8 cellular contexts compared by ENCODE assay signal in genomic region chr21:15729346-15729673, GRCh38. TPM values are rescaled to one million over a fixed set of nuclear protein-coding genes. Genes with fewer than 3 reads are reported as not detected.
DNase-seq lines count a peak whose midpoint lies in the region; ATAC-seq and TF ChIP-seq lines count a peak whose summit lies in the region.

No MANE protein-coding gene starts in this region.

- peaks cover 19 to 38% (median 33%) of the 10 kb centered on the region in 3 donors for H3K4me1 Mint-ChIP-seq in CD8-positive, alpha-beta memory T cell

- DNase-seq in CD8-positive, alpha-beta memory T cell, result no peak
- no peak for DNase-seq in Peyer's patch
- no peak for DNase-seq in epithelial cell of prostate (ENCODE audit: low read depth, low spot score)
- no peak for DNase-seq in ovary
- DNase-seq in inferior parietal cortex (ENCODE audit: extremely low spot score), result no peak
- no peak for DNase-seq in cortex of kidney (lab: John Stamatoyannopoulos, UW)
- no peak for DNase-seq in OCI-M1 (lab: John Stamatoyannopoulos, UW)

- H3K9me3 ChIP-seq in CD8-positive, alpha-beta memory T cell (ENCODE audit: low read length), result no peaks in the 10 kb centered on the region
- H3K9me3 ChIP-seq in Peyer's patch, result no peaks in the 10 kb centered on the region
- H3K9me3 ChIP-seq in ovary, result no peaks in the 10 kb centered on the region

- no peaks in the 10 kb centered on the region for H3K27me3 ChIP-seq in CD8-positive, alpha-beta memory T cell (ENCODE audit: insufficient read depth, low read length, poor library complexity, severe bottlenecking)
- H3K27me3 ChIP-seq in Peyer's patch, result no peaks in the 10 kb centered on the region
- no peaks in the 10 kb centered on the region for H3K27me3 ChIP-seq in ovary

- H3K36me3 Mint-ChIP-seq in CD8-positive, alpha-beta memory T cell, result peaks cover 0 to 7% (median 0%) of the 10 kb centered on the region in 3 donors

- peak in 1 of 6 experiments; percentile 2 for TF ChIP-seq CTCF in Peyer's patch (IDR thresholded peaks at IDR 0.05)
- no peak for TF ChIP-seq CTCF in ovary (IDR thresholded peaks at IDR 0.05)

- no peak for ATAC-seq in GM21423 (IDR thresholded peaks at IDR 0.05; ENCODE audit: unreplicated experiment)

- peak overlapping the region; percentile 75 for H3K4me3 ChIP-seq in CD8-positive, alpha-beta memory T cell (ENCODE audit: low read length)
- H3K4me3 ChIP-seq in Peyer's patch (peak overlapping the region; percentile 68 to 90 (median 84)), ovary (peak overlapping the region; percentile 63)

- H3K4me1 ChIP-seq in CD8-positive, alpha-beta memory T cell (ENCODE audit: insufficient read depth, low read length), result peaks cover 26% of the 10 kb centered on the region
- H3K4me1 ChIP-seq in Peyer's patch (peaks cover 0 to 12% (median 2%) of the 10 kb centered on the region in 4 donors), ovary (ENCODE audit: insufficient read depth) (peaks cover 4% of the 10 kb centered on the region)

- peak overlapping the region; percentile 77 to 90 (median 80) for H3K4me3 Mint-ChIP-seq in CD8-positive, alpha-beta memory T cell

- POLR2A ChIA-PET in CD8-positive, alpha-beta memory T cell (lab: Charles Lee), result no interaction called here

- TF ChIP-seq POLR2A in Peyer's patch (IDR thresholded peaks at IDR 0.05) (no peak), ovary (IDR thresholded peaks at IDR 0.05) (no peak)

- TF ChIP-seq EP300 in ovary (IDR thresholded peaks at IDR 0.05), result no peak

- 1 to 2% (median 2%) methylated on average over 11 of the region's 11 CpGs for WGBS in ovary, 3 donors

- no peaks in the 10 kb centered on the region for H3K9me3 Mint-ChIP-seq in CD8-positive, alpha-beta memory T cell

- peak overlapping the region in 7 of 8 donors; percentile 31 to 90 (median 82) for H3K27ac Mint-ChIP-seq in CD8-positive, alpha-beta memory T cell

- intact Hi-C loops in ovary (cut with DNase I), result no loop called here

- no peaks in the 10 kb centered on the region for H3K36me3 ChIP-seq in CD8-positive, alpha-beta memory T cell (ENCODE audit: insufficient read depth, low read length)
- H3K36me3 ChIP-seq in Peyer's patch (no peaks in the 10 kb centered on the region), ovary (no peaks in the 10 kb centered on the region)

- H3K27ac ChIP-seq in CD8-positive, alpha-beta memory T cell (ENCODE audit: low read depth, low read length), result peak overlapping the region; percentile 52
- peak overlapping the region; percentile 90 to 99 (median 96) for H3K27ac ChIP-seq in Peyer's patch
- peak overlapping the region; percentile 85 for H3K27ac ChIP-seq in epithelial cell of prostate
- H3K27ac ChIP-seq in ovary, result peak overlapping the region; percentile 91 to 98

- H3K27me3 Mint-ChIP-seq in CD8-positive, alpha-beta memory T cell, result peaks cover 3 to 4% of the 10 kb centered on the region in 2 donors

- CTCF ChIA-PET in CD8-positive, alpha-beta memory T cell (lab: Charles Lee), result no interaction called here

RNA-seq across cellular contexts. Expression of gene USP25, which starts 0.5 kb away (rescaled TPM):
- 10 to 100 TPM; 32.9 to 36.1 TPM for total RNA-seq in CD8-positive, alpha-beta memory T cell
- polyA plus RNA-seq in CD8-positive, alpha-beta memory T cell, result 29.0 TPM
- total RNA-seq in Peyer's patch, result 10 to 100 TPM; 33.5 to 85.8 (median 53.2) TPM
- total RNA-seq in ovary, result 10 to 100 TPM; 24.8 to 40.8 (median 37.2) TPM
- 10 to 100 TPM; 11.9 to 19.8 TPM for polyA plus RNA-seq in ovary
